Comparison of ENCODE assay signal across 8 cellular contexts in genomic region chr20:956330-956951, GRCh38. TPM values are rescaled to one million over a fixed set of nuclear protein-coding genes. Genes with fewer than 3 reads are reported as not detected.
DNase-seq lines count a peak whose midpoint lies in the region; ATAC-seq, FAIRE-seq and TF ChIP-seq lines count a peak whose summit lies in the region.

No MANE protein-coding gene starts in this region.

- DNase-seq in HTR-8/SVneo (ENCODE audit: insufficient read length, low spot score) = peak; percentile 82
- peak; percentile 51 for DNase-seq in RPMI7951 (ENCODE audit: low read depth)
- DNase-seq in activated T-helper 2 cell treated with anti-CD3 and anti-CD28 coated beads, Interferon-gamma antibody, Interleukin-2, Interleukin-4, amounts not matched to agents 10 μg/mL and 5 μg/mL and 100 μg/mL, durations not matched to agents 14 hours and 24 hours and 36 hours (ENCODE audit: low spot score) = peak; percentile 59
- DNase-seq in foreskin fibroblast = peak; percentile 36 to 80
- DNase-seq in occipital lobe (lab: John Stamatoyannopoulos, UW) = peak; percentile 40
- DNase-seq in suprapubic skin (ENCODE audit: low spot score in 2 of 2) = peak in 1 of 2 donors; percentile 75

- intact Hi-C loops in activated T-helper 2 cell treated with anti-CD3 and anti-CD28 coated beads, Interferon-gamma antibody, Interleukin-2, Interleukin-4, amounts not matched to agents 10 μg/mL and 5 μg/mL and 100 μg/mL, durations not matched to agents 14 hours and 24 hours and 36 hours (cut with micrococcal nuclease) = loop anchor here (1.0 kb wide), 1 partner anchor 140 kb away; no protein-coding TSS in a partner anchor

- no peaks in the 10 kb centered on the region for H3K4me1 Mint-ChIP-seq in activated T-helper 2 cell treated with anti-CD3 and anti-CD28 coated beads, Interferon-gamma antibody, Interleukin-2, Interleukin-4, amounts not matched to agents 10 μg/mL and 5 μg/mL and 100 μg/mL, durations not matched to agents 14 hours and 24 hours and 36 hours (ENCODE audit: low read depth)

- H3K27me3 Mint-ChIP-seq in activated T-helper 2 cell treated with anti-CD3 and anti-CD28 coated beads, Interferon-gamma antibody, Interleukin-2, Interleukin-4, amounts not matched to agents 10 μg/mL and 5 μg/mL and 100 μg/mL, durations not matched to agents 14 hours and 24 hours and 36 hours (ENCODE audit: low read depth) = peaks cover 6% of the 10 kb centered on the region

- H3K9me3 ChIP-seq in suprapubic skin = no peaks in the 10 kb centered on the region

- WGBS in suprapubic skin = 7% methylated on average over 12 of the region's 13 CpGs

- no peaks in the 10 kb centered on the region for H3K9me3 Mint-ChIP-seq in activated T-helper 2 cell treated with anti-CD3 and anti-CD28 coated beads, Interferon-gamma antibody, Interleukin-2, Interleukin-4, amounts not matched to agents 10 μg/mL and 5 μg/mL and 100 μg/mL, durations not matched to agents 14 hours and 24 hours and 36 hours

- no peaks in the 10 kb centered on the region for H3K36me3 ChIP-seq in suprapubic skin

- no peak for TF ChIP-seq EP300 in suprapubic skin (IDR thresholded peaks at IDR 0.05)

- ATAC-seq in GM19452 (IDR thresholded peaks at IDR 0.05; ENCODE audit: unreplicated experiment) = no peak

- H3K27ac ChIP-seq in suprapubic skin = no peak overlapping the region

- H3K4me3 Mint-ChIP-seq in activated T-helper 2 cell treated with anti-CD3 and anti-CD28 coated beads, Interferon-gamma antibody, Interleukin-2, Interleukin-4, amounts not matched to agents 10 μg/mL and 5 μg/mL and 100 μg/mL, durations not matched to agents 14 hours and 24 hours and 36 hours (ENCODE audit: low read depth) = no peak overlapping the region

- peak; percentile 98 for TF ChIP-seq CTCF in GM12873 (IDR thresholded peaks at IDR 0.05; ENCODE audit: insufficient read depth, low read depth, low read length, missing control alignments)
- peak; percentile 98 for TF ChIP-seq CTCF in foreskin fibroblast (IDR thresholded peaks at IDR 0.05; ENCODE audit: low read depth, low read length)
- TF ChIP-seq CTCF in suprapubic skin (IDR thresholded peaks at IDR 0.05) = peak; percentile 94 to 95

- peak; percentile 99 for FAIRE-seq in HTR-8/SVneo (lab: Jason Lieb, UNC)

- peaks cover 58% of the 10 kb centered on the region for H3K27me3 ChIP-seq in suprapubic skin

- H3K4me1 ChIP-seq in suprapubic skin = peaks cover 4% of the 10 kb centered on the region

- H3K36me3 Mint-ChIP-seq in activated T-helper 2 cell treated with anti-CD3 and anti-CD28 coated beads, Interferon-gamma antibody, Interleukin-2, Interleukin-4, amounts not matched to agents 10 μg/mL and 5 μg/mL and 100 μg/mL, durations not matched to agents 14 hours and 24 hours and 36 hours (ENCODE audit: low read depth) = no peaks in the 10 kb centered on the region

- no peak for TF ChIP-seq POLR2A in suprapubic skin (IDR thresholded peaks at IDR 0.05)

- no peak overlapping the region for H3K27ac Mint-ChIP-seq in activated T-helper 2 cell treated with anti-CD3 and anti-CD28 coated beads, Interferon-gamma antibody, Interleukin-2, Interleukin-4, amounts not matched to agents 10 μg/mL and 5 μg/mL and 100 μg/mL, durations not matched to agents 14 hours and 24 hours and 36 hours

- H3K4me3 ChIP-seq in foreskin fibroblast (ENCODE audit: low read depth in 1 of 2, low read length in 2 of 2) (no peak overlapping the region), suprapubic skin (no peak overlapping the region)

RNA-seq across cellular contexts. Expression of gene ANGPT4, which starts 40.3 kb away (rescaled TPM):
- total RNA-seq in RPMI7951 (2014; rRNA removed; shearing (Covaris generic)) = not detected in 2 replicates
- not detected in 2 replicates for total RNA-seq in activated T-helper 2 cell treated with anti-CD3 and anti-CD28 coated beads, Interferon-gamma antibody, Interleukin-2, Interleukin-4, amounts not matched to agents 10 μg/mL and 5 μg/mL and 100 μg/mL, durations not matched to agents 14 hours and 24 hours and 36 hours
- total RNA-seq in occipital lobe (not detected), suprapubic skin (1 to 10 TPM in 1 of 4 donors, under 1 TPM in 3; 0.56 to 2.1 (median 0.71) TPM)

RNA-seq across cellular contexts. Expression of gene RSPO4, which starts 45.7 kb away (rescaled TPM):
- total RNA-seq in RPMI7951 (2014; rRNA removed; shearing (Covaris generic)) = 0.20 TPM in 1 of 2 replicates, not detected in the other
- total RNA-seq in activated T-helper 2 cell treated with anti-CD3 and anti-CD28 coated beads, Interferon-gamma antibody, Interleukin-2, Interleukin-4, amounts not matched to agents 10 μg/mL and 5 μg/mL and 100 μg/mL, durations not matched to agents 14 hours and 24 hours and 36 hours = not detected in 2 replicates
- total RNA-seq in occipital lobe (not detected), suprapubic skin (under 1 TPM; 0.26 to 0.91 (median 0.67) TPM)
